In genomic region chr1:168320805-168321577, GRCh38 we compare ENCODE assay signal across 1 cellular context.
TF ChIP-seq lines count a peak whose summit lies in the region.

No MANE protein-coding gene starts in this region.

TF ChIP-seq in GM23338, 12 proteins besides CTCF, POLR2A, EP300 and RAD21 (continued from another document):
- TF ChIP-seq ZNF462 (CRISPR knock-in tag; IDR thresholded peaks at IDR 0.05) (no peak), ETS1 (IDR thresholded peaks at IDR 0.05) (no peak), EZH2phosphoT487 (IDR thresholded peaks at IDR 0.05; ENCODE audit: unreplicated experiment) (no peak), POLR2AphosphoS5 (IDR thresholded peaks at IDR 0.05; ENCODE audit: low read depth) (no peak), NANOG (IDR thresholded peaks at IDR 0.05; ENCODE audit: borderline replicate concordance) (no peak), JUNB (IDR thresholded peaks at IDR 0.05; ENCODE audit: unreplicated experiment) (no peak), STAT1 (IDR thresholded peaks at IDR 0.05; ENCODE audit: unreplicated experiment) (no peak)
